In the genomic region with DNA sequence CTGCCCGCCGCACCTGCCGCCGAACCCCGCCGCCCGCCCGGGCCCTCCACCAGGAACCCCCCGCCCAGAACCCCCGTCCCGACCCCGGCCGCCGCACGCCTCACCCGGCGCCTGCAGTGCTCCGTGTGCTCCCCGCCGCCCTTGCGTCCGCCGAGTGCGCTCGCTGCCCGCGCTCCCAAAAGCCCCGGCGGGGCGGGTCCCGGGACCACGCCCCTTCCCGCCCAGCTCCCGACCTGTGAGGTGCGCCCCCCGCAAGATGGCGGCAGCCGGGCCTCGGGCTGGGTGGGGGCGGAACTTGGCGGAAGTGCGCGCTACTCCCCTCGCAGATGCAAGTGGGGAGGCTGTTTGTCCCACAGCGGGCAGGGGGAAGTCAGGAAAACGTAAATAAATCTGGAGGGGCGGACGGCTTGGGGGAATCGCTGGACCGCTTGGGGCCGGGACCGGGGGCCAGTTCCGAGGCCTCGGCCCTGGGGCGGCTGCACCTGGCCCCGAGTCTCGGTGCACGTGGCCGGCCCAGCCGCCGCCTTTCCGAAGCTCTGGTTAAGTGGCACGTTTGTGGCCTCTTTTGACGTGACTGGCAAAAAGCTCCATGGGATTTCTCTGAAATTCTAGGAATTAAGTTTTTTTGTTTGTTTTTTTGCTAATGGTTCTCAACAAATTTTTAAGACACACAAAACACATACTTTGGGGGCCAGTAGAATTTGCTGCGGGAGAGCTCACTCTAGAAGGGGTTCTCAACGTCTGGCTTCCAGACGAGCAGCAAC, we compare ENCODE assay signal across 8 cellular contexts. TPM values are rescaled to one million over a fixed set of nuclear protein-coding genes. Genes with fewer than 3 reads are reported as not detected.
DNase-seq lines count a peak whose midpoint lies in the region; ATAC-seq, FAIRE-seq and TF ChIP-seq lines count a peak whose summit lies in the region.

A gene (minus strand): TSS at position 156 of the 764 bp plus-strand sequence. CDS start 1,275 bp downstream, outside the sequence.

- H3K27ac Mint-ChIP-seq in Caco-2 (ENCODE audit: unreplicated experiment) (peak within 1 kb of the TSS; percentile 95), nephron (peak within 1 kb of the TSS; percentile 84 to 92 (median 84))
- peak within 1 kb of the TSS; percentile 96 for H3K27ac Mint-ChIP-seq in stimulated activated naive CD8-positive, alpha-beta T cell treated with anti-CD3 and anti-CD28 coated beads, Interleukin-15, amount 100 ng/mL, for 72 hours

- POLR2A ChIA-PET in Caco-2 (lab: Charles Lee): interaction anchor here (0.5 to 1.7 kb wide), 15 partner anchors 11 to 690 kb away, joined by 3 to 27 read pairs (median 7); no protein-coding TSS in a partner anchor

- peak; percentile 4 for ATAC-seq in GM19468 (IDR thresholded peaks at IDR 0.05; ENCODE audit: extremely low read depth, unreplicated experiment)
- peak; percentile 71 for ATAC-seq in stimulated activated naive CD8-positive, alpha-beta T cell treated with anti-CD3 and anti-CD28 coated beads, Interleukin-15, amount 100 ng/mL, for 72 hours

- H3K4me1 Mint-ChIP-seq in Caco-2 (ENCODE audit: low read depth, unreplicated experiment): peaks cover 18% of the 10 kb centered on the region
- peaks cover 33% of the 10 kb centered on the region for H3K4me1 Mint-ChIP-seq in nephron
- H3K4me1 Mint-ChIP-seq in stimulated activated naive CD8-positive, alpha-beta T cell treated with anti-CD3 and anti-CD28 coated beads, Interleukin-15, amount 100 ng/mL, for 72 hours: peaks cover 60% of the 10 kb centered on the region

- BruUV-seq in Caco-2 (replicated peaks; lab: Mats Ljungman, UMichigan): TSS peak; percentile 84

- no peaks in the 10 kb centered on the region for H3K9me3 ChIP-seq in Caco-2

- H3K27me3 ChIP-seq in Caco-2 (replicated peaks; ENCODE audit: control insufficient read depth, insufficient read depth, low read length): no peaks in the 10 kb centered on the region

- DNase-seq in Caco-2 (peak; percentile 89 to 90), HTR-8/SVneo (ENCODE audit: insufficient read length, low spot score) (peak; percentile 78), RCC 7860 (ENCODE audit: low spot score) (peak; percentile 44), activated T-helper 1 cell treated with Interleukin-2 at 50 U/mL for 16 hours (ENCODE audit: low read depth) (peak; percentile 75), fibroblast of peridontal ligament (ENCODE audit: extremely low read depth) (peak; percentile 38)
- DNase-seq in stimulated activated naive CD8-positive, alpha-beta T cell treated with anti-CD3 and anti-CD28 coated beads, Interleukin-15, amount 100 ng/mL, for 72 hours: peak; percentile 74 to 81

- H3K27me3 Mint-ChIP-seq in Caco-2 (ENCODE audit: insufficient read depth, unreplicated experiment) (no peaks in the 10 kb centered on the region), nephron (ENCODE audit: low read depth) (no peaks in the 10 kb centered on the region)
- no peaks in the 10 kb centered on the region for H3K27me3 Mint-ChIP-seq in stimulated activated naive CD8-positive, alpha-beta T cell treated with anti-CD3 and anti-CD28 coated beads, Interleukin-15, amount 100 ng/mL, for 72 hours

- H3K36me3 ChIP-seq in Caco-2 (ENCODE audit: control insufficient read depth, insufficient read depth, low read length): peaks cover 4% of the 10 kb centered on the region; the same call in 1 of the 2 replicates

- H3K9me3 Mint-ChIP-seq in Caco-2 (ENCODE audit: unreplicated experiment): no peaks in the 10 kb centered on the region
- H3K9me3 Mint-ChIP-seq in nephron: no peaks in the 10 kb centered on the region
- H3K9me3 Mint-ChIP-seq in stimulated activated naive CD8-positive, alpha-beta T cell treated with anti-CD3 and anti-CD28 coated beads, Interleukin-15, amount 100 ng/mL, for 72 hours: no peaks in the 10 kb centered on the region

- CTCF ChIA-PET in Caco-2 (lab: Charles Lee): interaction anchor here (0.6 to 1.3 kb wide), 6 partner anchors 21 to 356 kb away, joined by 3 to 10 read pairs (median 4); no protein-coding TSS in a partner anchor

- peak within 1 kb of the TSS; percentile 71 for H3K4me3 ChIP-seq in Caco-2 (ENCODE audit: low read depth, low read length)

- peak within 1 kb of the TSS; percentile 89 for H3K4me3 Mint-ChIP-seq in Caco-2 (ENCODE audit: unreplicated experiment)
- H3K4me3 Mint-ChIP-seq in nephron: peak within 1 kb of the TSS; percentile 88 to 95 (median 91)
- H3K4me3 Mint-ChIP-seq in stimulated activated naive CD8-positive, alpha-beta T cell treated with anti-CD3 and anti-CD28 coated beads, Interleukin-15, amount 100 ng/mL, for 72 hours: peak within 1 kb of the TSS; percentile 92 to 98

- H3K36me3 Mint-ChIP-seq in Caco-2 (ENCODE audit: insufficient read depth, unreplicated experiment) (peaks cover 58% of the 10 kb centered on the region), nephron (ENCODE audit: low read depth) (peaks cover 4% of the 10 kb centered on the region)

- intact Hi-C loops in Caco-2 (cut with micrococcal nuclease; ENCODE audit: unreplicated experiment): no loop called here

- H3K4me1 ChIP-seq in Caco-2: peaks cover 28% of the 10 kb centered on the region

- FAIRE-seq in HTR-8/SVneo (lab: Jason Lieb, UNC): no peak
- FAIRE-seq in RCC 7860 (lab: Jason Lieb, UNC): no peak

- TF ChIP-seq CTCF in Caco-2 (IDR thresholded peaks at IDR 0.05; ENCODE audit: insufficient read depth in 1 of 2, low read depth in 1 of 2, low read length in 1 of 2, severe bottlenecking in 1 of 2, unreplicated experiment in 1 of 2): peak in 1 of 2 experiments; percentile 13
- TF ChIP-seq CTCF in nephron (IDR thresholded peaks at IDR 0.05; ENCODE audit: unreplicated experiment in 3 of 3): no peak

RNA-seq across cellular contexts. Expression of the gene that starts here (rescaled TPM):
- total RNA-seq in Caco-2 (2022): 282 and 290 TPM in 2 replicates

Comparison
In these comparisons a context has a peak if more than half of its experiments do, and no peak if none do; other contexts are left out.
1. Peak in every context shown above with its lines: DNase-seq, ATAC-seq and H3K4me3 ChIP-seq.
2. DNase-seq: peak in every context shown above with its lines; median percentile 90 in Caco-2; 78 in HTR-8/SVneo; 78 in stimulated activated naive CD8-positive, alpha-beta T cell treated with anti-CD3 and anti-CD28 coated beads, Interleukin-15, amount 100 ng/mL, for 72 hours; 75 in activated T-helper 1 cell treated with Interleukin-2 at 50 U/mL for 16 hours; 44 in RCC 7860; 38 in fibroblast of peridontal ligament.